8 cellular contexts compared by ENCODE assay signal in the genomic region with DNA sequence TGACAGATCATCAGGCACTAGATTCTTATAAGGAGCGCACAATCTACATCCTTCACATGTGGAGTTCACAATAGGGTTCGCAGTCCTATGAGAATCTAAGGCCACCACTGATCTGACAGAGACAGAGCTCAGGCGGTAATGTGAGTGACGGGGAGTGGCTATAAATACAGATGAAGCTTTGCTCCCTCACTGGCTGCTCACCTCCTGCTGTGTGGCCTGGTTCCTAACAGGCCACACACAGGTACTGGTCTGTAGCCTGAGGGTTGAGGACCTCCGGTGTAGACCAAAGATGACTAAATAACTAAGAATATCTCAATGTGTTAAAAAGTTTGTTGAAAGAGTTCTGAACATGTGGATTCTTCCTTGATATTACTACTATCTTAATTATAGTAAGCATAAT. TPM values are rescaled to one million over a fixed set of nuclear protein-coding genes. Genes with fewer than 3 reads are reported as not detected.
"Had no signal": no experiment of that assay in that cellular context is flagged by ENCODE, and none has a peak within 500 bp of the region (broad histone marks: within the 10 kb centered on the region; RNA-seq: fewer than 3 reads in every experiment).

No MANE protein-coding gene starts in this region.

- H3K4me1 ChIP-seq: HAP-1 had no signal

- H3K27ac ChIP-seq: GM23248 had no signal

- DNase-seq: GM23248, GOT3, H7, IMR-90 had no signal

- H3K9ac ChIP-seq: GM23248 had no signal

- H3K9me3 ChIP-seq: HAP-1 had no signal

- H3K4me3 ChIP-seq: GM23248, HAP-1, K562 had no signal

RNA-seq across cellular contexts. Expression of a gene that starts 56.2 kb away (rescaled TPM):
- total RNA-seq: GM23248, H4, H7, HT-29, IMR-90, K562 had no signal
